ENCODE assay signal across 1 cellular context in genomic region chr14:105299654-105300541, GRCh38.
A peak's percentile ranks its signal among the peaks of the same experiment; 100 is the strongest.
TF ChIP-seq lines count a peak whose summit lies in the region.

No MANE protein-coding gene starts in this region.

TF ChIP-seq in HEK293, 187 proteins besides CTCF, POLR2A, EP300 and RAD21 (continued from another document):
- TF ChIP-seq, protein P1, sequence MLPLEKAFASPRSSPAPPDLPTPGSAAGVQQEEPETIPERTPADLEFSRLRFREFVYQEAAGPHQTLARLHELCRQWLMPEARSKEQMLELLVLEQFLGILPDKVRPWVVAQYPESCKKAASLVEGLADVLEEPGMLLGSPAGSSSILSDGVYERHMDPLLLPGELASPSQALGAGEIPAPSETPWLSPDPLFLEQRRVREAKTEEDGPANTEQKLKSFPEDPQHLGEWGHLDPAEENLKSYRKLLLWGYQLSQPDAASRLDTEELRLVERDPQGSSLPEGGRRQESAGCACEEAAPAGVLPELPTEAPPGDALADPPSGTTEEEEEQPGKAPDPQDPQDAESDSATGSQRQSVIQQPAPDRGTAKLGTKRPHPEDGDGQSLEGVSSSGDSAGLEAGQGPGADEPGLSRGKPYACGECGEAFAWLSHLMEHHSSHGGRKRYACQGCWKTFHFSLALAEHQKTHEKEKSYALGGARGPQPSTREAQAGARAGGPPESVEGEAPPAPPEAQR (tag by site-specific recombination; IDR thresholded peaks at IDR 0.05) = no peak
- 0 out of 2 replicates have a peak, but pooled peaks have one; percentile 42 for TF ChIP-seq ZBTB8A (tag by site-specific recombination; IDR thresholded peaks at IDR 0.05)
- TF ChIP-seq KLF1 (tag by site-specific recombination; IDR thresholded peaks at IDR 0.05) = no peak
- TF ChIP-seq ZNF692 (tag by site-specific recombination; IDR thresholded peaks at IDR 0.05) = peak; percentile 12; the same call in 1 of the 2 replicates
- no peak for TF ChIP-seq GLI2 (tag by site-specific recombination; IDR thresholded peaks at IDR 0.05; ENCODE audit: borderline replicate concordance, low read depth)
- peak; percentile 56; the same call in 1 of the 2 replicates for TF ChIP-seq ZNF785 (tag by site-specific recombination; IDR thresholded peaks at IDR 0.05)
- TF ChIP-seq ZNF76 (tag by site-specific recombination; IDR thresholded peaks at IDR 0.05; ENCODE audit: borderline replicate concordance, low read depth) = 0 out of 2 replicates have a peak, but pooled peaks have one; percentile 13
- no peak for TF ChIP-seq ZSCAN23 (tag by site-specific recombination; IDR thresholded peaks at IDR 0.05)
- TF ChIP-seq GLIS2 (tag by site-specific recombination; IDR thresholded peaks at IDR 0.05) = no peak; the same call in 1 of the 2 replicates
- no peak for TF ChIP-seq ZNF202 (tag by site-specific recombination; IDR thresholded peaks at IDR 0.05; ENCODE audit: borderline replicate concordance)
- TF ChIP-seq RBAK (tag by site-specific recombination; IDR thresholded peaks at IDR 0.05) = no peak
- TF ChIP-seq ZNF354C (tag by site-specific recombination; IDR thresholded peaks at IDR 0.05; ENCODE audit: borderline replicate concordance, low read depth) = no peak
- TF ChIP-seq ZNF214 (tag by site-specific recombination; IDR thresholded peaks at IDR 0.05; ENCODE audit: borderline replicate concordance) = no peak
- TF ChIP-seq, protein P2, sequence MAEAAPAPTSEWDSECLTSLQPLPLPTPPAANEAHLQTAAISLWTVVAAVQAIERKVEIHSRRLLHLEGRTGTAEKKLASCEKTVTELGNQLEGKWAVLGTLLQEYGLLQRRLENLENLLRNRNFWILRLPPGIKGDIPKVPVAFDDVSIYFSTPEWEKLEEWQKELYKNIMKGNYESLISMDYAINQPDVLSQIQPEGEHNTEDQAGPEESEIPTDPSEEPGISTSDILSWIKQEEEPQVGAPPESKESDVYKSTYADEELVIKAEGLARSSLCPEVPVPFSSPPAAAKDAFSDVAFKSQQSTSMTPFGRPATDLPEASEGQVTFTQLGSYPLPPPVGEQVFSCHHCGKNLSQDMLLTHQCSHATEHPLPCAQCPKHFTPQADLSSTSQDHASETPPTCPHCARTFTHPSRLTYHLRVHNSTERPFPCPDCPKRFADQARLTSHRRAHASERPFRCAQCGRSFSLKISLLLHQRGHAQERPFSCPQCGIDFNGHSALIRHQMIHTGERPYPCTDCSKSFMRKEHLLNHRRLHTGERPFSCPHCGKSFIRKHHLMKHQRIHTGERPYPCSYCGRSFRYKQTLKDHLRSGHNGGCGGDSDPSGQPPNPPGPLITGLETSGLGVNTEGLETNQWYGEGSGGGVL (tag by site-specific recombination; IDR thresholded peaks at IDR 0.05) = peak; percentile 19; the same call in 1 of the 2 replicates
- peak; percentile 32 for TF ChIP-seq SETDB1 (IDR thresholded peaks at IDR 0.05; ENCODE audit: insufficient read length, low read length)
- TF ChIP-seq ZNF544 (tag by site-specific recombination; IDR thresholded peaks at IDR 0.05) = no peak
- peak; percentile 89; the same call in 1 of the 2 replicates for TF ChIP-seq ZNF280D (tag by site-specific recombination; IDR thresholded peaks at IDR 0.05)
- TF ChIP-seq SCRT2 (tag by site-specific recombination; IDR thresholded peaks at IDR 0.05) = peak; percentile 95
- no peak for TF ChIP-seq ZNF580 (tag by site-specific recombination; IDR thresholded peaks at IDR 0.05)
- no peak for TF ChIP-seq SP2 (tag by site-specific recombination; IDR thresholded peaks at IDR 0.05)
- peak; percentile 64; the same call in 1 of the 2 replicates for TF ChIP-seq TRIM28 (IDR thresholded peaks at IDR 0.05; ENCODE audit: borderline replicate concordance, low read length)
- no peak for TF ChIP-seq ZNF37A (tag by site-specific recombination; IDR thresholded peaks at IDR 0.05)
- no peak for TF ChIP-seq ZNF223 (tag by site-specific recombination; IDR thresholded peaks at IDR 0.05)
- peak; percentile 70; the same call in 1 of the 2 replicates for TF ChIP-seq ZEB2 (tag by site-specific recombination; IDR thresholded peaks at IDR 0.05)
- TF ChIP-seq HOXC10 (CRISPR knock-in tag; IDR thresholded peaks at IDR 0.05) = 0 out of 2 replicates have a peak, but pooled peaks have one; percentile 37
- no peak for TF ChIP-seq ZNF843 (tag by site-specific recombination; IDR thresholded peaks at IDR 0.05)
- no peak for TF ChIP-seq ZBTB17 (tag by site-specific recombination; IDR thresholded peaks at IDR 0.05)
- TF ChIP-seq ZNF335 (tag by site-specific recombination; conservative IDR thresholded peaks at IDR 0.05) = peak; percentile 63
- peak; percentile 15; the same call in 1 of the 2 replicates for TF ChIP-seq KLF8 (tag by site-specific recombination; IDR thresholded peaks at IDR 0.05)
- 0 out of 2 replicates have a peak, but pooled peaks have one; percentile 19 for TF ChIP-seq PBX3 (CRISPR knock-in tag; IDR thresholded peaks at IDR 0.05)
- TF ChIP-seq ZNF426 (tag by site-specific recombination; IDR thresholded peaks at IDR 0.05) = no peak
- TF ChIP-seq WT1 (tag by site-specific recombination; IDR thresholded peaks at IDR 0.05) = no peak
- TF ChIP-seq, protein P3, sequence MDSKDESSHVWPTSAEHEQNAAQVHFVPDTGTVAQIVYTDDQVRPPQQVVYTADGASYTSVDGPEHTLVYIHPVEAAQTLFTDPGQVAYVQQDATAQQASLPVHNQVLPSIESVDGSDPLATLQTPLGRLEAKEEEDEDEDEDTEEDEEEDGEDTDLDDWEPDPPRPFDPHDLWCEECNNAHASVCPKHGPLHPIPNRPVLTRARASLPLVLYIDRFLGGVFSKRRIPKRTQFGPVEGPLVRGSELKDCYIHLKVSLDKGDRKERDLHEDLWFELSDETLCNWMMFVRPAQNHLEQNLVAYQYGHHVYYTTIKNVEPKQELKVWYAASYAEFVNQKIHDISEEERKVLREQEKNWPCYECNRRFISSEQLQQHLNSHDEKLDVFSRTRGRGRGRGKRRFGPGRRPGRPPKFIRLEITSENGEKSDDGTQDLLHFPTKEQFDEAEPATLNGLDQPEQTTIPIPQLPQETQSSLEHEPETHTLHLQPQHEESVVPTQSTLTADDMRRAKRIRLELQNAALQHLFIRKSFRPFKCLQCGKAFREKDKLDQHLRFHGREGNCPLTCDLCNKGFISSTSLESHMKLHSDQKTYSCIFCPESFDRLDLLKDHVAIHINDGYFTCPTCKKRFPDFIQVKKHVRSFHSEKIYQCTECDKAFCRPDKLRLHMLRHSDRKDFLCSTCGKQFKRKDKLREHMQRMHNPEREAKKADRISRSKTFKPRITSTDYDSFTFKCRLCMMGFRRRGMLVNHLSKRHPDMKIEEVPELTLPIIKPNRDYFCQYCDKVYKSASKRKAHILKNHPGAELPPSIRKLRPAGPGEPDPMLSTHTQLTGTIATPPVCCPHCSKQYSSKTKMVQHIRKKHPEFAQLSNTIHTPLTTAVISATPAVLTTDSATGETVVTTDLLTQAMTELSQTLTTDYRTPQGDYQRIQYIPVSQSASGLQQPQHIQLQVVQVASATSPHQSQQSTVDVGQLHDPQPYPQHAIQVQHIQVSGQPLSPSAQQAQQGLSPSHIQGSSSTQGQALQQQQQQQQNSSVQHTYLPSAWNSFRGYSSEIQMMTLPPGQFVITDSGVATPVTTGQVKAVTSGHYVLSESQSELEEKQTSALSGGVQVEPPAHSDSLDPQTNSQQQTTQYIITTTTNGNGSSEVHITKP (tag by site-specific recombination; IDR thresholded peaks at IDR 0.05) = no peak
- TF ChIP-seq ZNF670 (tag by site-specific recombination; IDR thresholded peaks at IDR 0.05; ENCODE audit: low read depth) = no peak
